ENCODE assay signal across 13 cellular contexts in the genomic region with DNA sequence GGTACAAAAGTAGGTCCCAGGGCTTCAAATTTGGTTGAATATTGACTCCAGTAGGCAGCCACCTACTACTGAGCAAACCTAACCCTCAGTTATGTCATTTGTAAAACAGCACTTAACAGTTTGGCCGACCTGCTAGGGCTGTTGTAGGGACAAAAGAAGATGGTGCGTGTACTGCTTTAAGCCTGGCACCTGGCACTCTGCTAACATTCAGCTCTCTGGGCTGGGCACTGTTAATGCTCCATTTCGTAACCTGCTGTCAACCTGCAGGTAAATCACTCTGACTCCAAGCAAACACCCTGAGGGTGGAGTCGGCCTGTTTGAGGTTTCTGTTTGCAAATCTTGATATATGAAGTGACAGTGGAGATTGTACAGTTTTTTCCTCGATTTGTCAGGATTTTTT. TPM values are rescaled to one million over a fixed set of nuclear protein-coding genes. Genes with fewer than 3 reads are reported as not detected.
DNase-seq lines count a peak whose midpoint lies in the region; ATAC-seq and TF ChIP-seq lines count a peak whose summit lies in the region.
"Had no signal": no experiment of that assay in that cellular context is flagged by ENCODE, and none has a peak within 500 bp of the region (broad histone marks: within the 10 kb centered on the region; RNA-seq: fewer than 3 reads in every experiment).

No MANE protein-coding gene starts in this region.

- peak overlapping the region; percentile 67 for H3K27ac Mint-ChIP-seq in activated CD4-positive, alpha-beta T cell treated with anti-CD3 and anti-CD28 coated beads for 36 hours

- H3K27me3 Mint-ChIP-seq in activated CD4-positive, alpha-beta T cell treated with anti-CD3 and anti-CD28 coated beads for 36 hours, result no peaks in the 10 kb centered on the region

- TF ChIP-seq CTCF in right lobe of liver (IDR thresholded peaks at IDR 0.05) (no peak), transverse colon (IDR thresholded peaks at IDR 0.05) (no peak)

- peaks cover 57% of the 10 kb centered on the region for H3K36me3 Mint-ChIP-seq in activated CD4-positive, alpha-beta T cell treated with anti-CD3 and anti-CD28 coated beads for 36 hours (ENCODE audit: low read depth)

- H3K4me1 ChIP-seq in right lobe of liver, result peaks cover 0 to 76% (median 35%) of the 10 kb centered on the region in 4 donors
- H3K4me1 ChIP-seq in transverse colon, result peaks cover 15 to 57% (median 43%) of the 10 kb centered on the region in 4 donors

- no peak overlapping the region for H3K4me3 Mint-ChIP-seq in activated CD4-positive, alpha-beta T cell treated with anti-CD3 and anti-CD28 coated beads for 36 hours

- POLR2A ChIA-PET in activated CD4-positive, alpha-beta T cell treated with anti-CD3 and anti-CD28 coated beads for 36 hours (lab: Charles Lee), result no interaction called here

- peaks cover 59% of the 10 kb centered on the region for H3K4me1 Mint-ChIP-seq in activated CD4-positive, alpha-beta T cell treated with anti-CD3 and anti-CD28 coated beads for 36 hours

- WGBS in right lobe of liver (ENCODE audit: insufficient coverage, low coverage, low lambda C conversion rate, missing lambda C conversion rate), result 15% methylated on average over 5 of the region's 5 CpGs
- WGBS in transverse colon (ENCODE audit: low coverage in 1 of 2), 2 donors, result 35 to 45% methylated on average over 2 to 5 of the region's 5 CpGs

- H3K9me3 ChIP-seq in right lobe of liver (no peaks in the 10 kb centered on the region), transverse colon (no peaks in the 10 kb centered on the region)
- H3K9me3 ChIP-seq: heart left ventricle, testis had no signal

- no peaks in the 10 kb centered on the region for H3K9me3 Mint-ChIP-seq in activated CD4-positive, alpha-beta T cell treated with anti-CD3 and anti-CD28 coated beads for 36 hours (ENCODE audit: low read depth)

- H3K36me3 ChIP-seq in right lobe of liver, result peaks cover 0 to 50% (median 22%) of the 10 kb centered on the region in 4 donors
- peaks cover 0 to 36% (median 17%) of the 10 kb centered on the region in 4 donors for H3K36me3 ChIP-seq in transverse colon

- H3K4me3 ChIP-seq in right lobe of liver, result peak overlapping the region in 2 of 3 donors; percentile 39 to 53
- peak overlapping the region in 1 of 4 donors; percentile 16 for H3K4me3 ChIP-seq in transverse colon
- H3K4me3 ChIP-seq: heart left ventricle, testis had no signal

- no peak for TF ChIP-seq EP300 in transverse colon (IDR thresholded peaks at IDR 0.05; ENCODE audit: low read depth)

- no peak for ATAC-seq in activated CD4-positive, alpha-beta T cell treated with anti-CD3 and anti-CD28 coated beads for 36 hours
- peak; percentile 78 to 90 (median 88) for ATAC-seq in right lobe of liver
- no peak for ATAC-seq in HG03354 (IDR thresholded peaks at IDR 0.05; ENCODE audit: poor library complexity, severe bottlenecking, unreplicated experiment)
- ATAC-seq: heart left ventricle had no signal

- DNase-seq in activated CD4-positive, alpha-beta T cell treated with anti-CD3 and anti-CD28 coated beads for 36 hours, result no peak
- DNase-seq in activated CD4-positive, alpha-beta T cell treated with anti-CD3 and anti-CD28 coated beads for 4 hours, result no peak
- peak; percentile 51 to 90 (median 80) for DNase-seq in right lobe of liver
- DNase-seq in transverse colon, result peak; percentile 77
- no peak for DNase-seq in Kasumi-1 (lab: John Stamatoyannopoulos, UW)
- DNase-seq in LoVo (ENCODE audit: low spot score), result no peak
- DNase-seq: ACHN; activated effector memory CD4-positive, alpha-beta T cell treated with anti-CD3 and anti-CD28 coated beads, Interleukin-2, amount 50 U/mL, for 16 hours; heart left ventricle; NCI-H510A; testis had no signal

- TF ChIP-seq POLR2A in right lobe of liver (IDR thresholded peaks at IDR 0.05) (no peak), transverse colon (IDR thresholded peaks at IDR 0.05) (no peak)

- H3K27ac ChIP-seq in angular gyrus (ENCODE audit: low read depth, low read length), result peak overlapping the region; percentile 4
- peak overlapping the region in 2 of 3 donors; percentile 72 to 83 for H3K27ac ChIP-seq in right lobe of liver
- peak overlapping the region; percentile 61 to 68 (median 64) for H3K27ac ChIP-seq in transverse colon
- H3K27ac ChIP-seq: heart left ventricle, testis had no signal

- in situ Hi-C loops in transverse colon (cut with MboI; ENCODE audit: low pct_ligation_motif_present in 1 of 4, low pct_unique_long_range_greater_than_20kb in 1 of 4, low sequenced_read_pairs in 3 of 4), result no loop called here

- H3K27me3 ChIP-seq in right lobe of liver (no peaks in the 10 kb centered on the region), transverse colon (no peaks in the 10 kb centered on the region)
- H3K27me3 ChIP-seq: heart left ventricle, testis had no signal

- intact Hi-C loops in activated CD4-positive, alpha-beta T cell treated with anti-CD3 and anti-CD28 coated beads for 36 hours (cut with DNase I, micrococcal nuclease), result no loop called here
- intact Hi-C loops in right lobe of liver (cut with DNase I) (no loop called here), transverse colon (cut with DNase I; ENCODE audit: low total_unique reads) (no loop called here)

- CTCF ChIA-PET in activated CD4-positive, alpha-beta T cell treated with anti-CD3 and anti-CD28 coated beads for 36 hours (lab: Charles Lee), result interaction anchor here (1.2 to 2.6 kb wide), 3 partner anchors 29 to 95 kb away, joined by 3 to 9 read pairs (median 5); no protein-coding TSS in a partner anchor

RNA-seq across cellular contexts. Expression of a gene that starts 7.2 kb away (rescaled TPM):
- 10 to 100 TPM; 45.2 to 62.9 TPM for total RNA-seq in activated CD4-positive, alpha-beta T cell treated with anti-CD3 and anti-CD28 coated beads for 36 hours
- total RNA-seq in right lobe of liver (100 to 1,000 TPM in 2 of 6 experiments, 10 to 100 TPM in 4; 24.5 to 147 (median 80.1) TPM), transverse colon (10 to 100 TPM; 63.1 to 97.5 (median 84.5) TPM)

RNA-seq across cellular contexts. Expression of a gene that starts 27.0 kb away (rescaled TPM):
- 1 to 10 TPM; 6.4 to 7.4 TPM for total RNA-seq in activated CD4-positive, alpha-beta T cell treated with anti-CD3 and anti-CD28 coated beads for 36 hours
- 1 to 10 TPM; 4.3 to 8.1 (median 5.7) TPM for total RNA-seq in right lobe of liver
- total RNA-seq in transverse colon, result 10 to 100 TPM in 2 of 4 donors, 1 to 10 TPM in 1, under 1 TPM in 1; 0.75 to 28.7 (median 10.0) TPM

RNA-seq across cellular contexts. Expression of a gene that starts 46.8 kb away (rescaled TPM):
- total RNA-seq in activated CD4-positive, alpha-beta T cell treated with anti-CD3 and anti-CD28 coated beads for 36 hours, result not detected
- total RNA-seq in right lobe of liver, result 1,000 to 10,000 TPM in 4 of 6 experiments, 100 to 1,000 TPM in 2; 762 to 2,105 (median 1,328) TPM
- 10 to 100 TPM in 1 of 4 donors, 1 to 10 TPM in 1, not detected in 2; 3.2 to 17.1 TPM for total RNA-seq in transverse colon

RNA-seq across cellular contexts. Expression of a gene that starts 58.9 kb away (rescaled TPM):
- 10 to 100 TPM; 18.8 to 19.0 TPM for total RNA-seq in activated CD4-positive, alpha-beta T cell treated with anti-CD3 and anti-CD28 coated beads for 36 hours
- 10 to 100 TPM in 5 of 6 experiments, 1 to 10 TPM in 1; 9.7 to 18.8 (median 14.0) TPM for total RNA-seq in right lobe of liver
- total RNA-seq in transverse colon, result 10 to 100 TPM; 37.4 to 42.7 (median 41.0) TPM

Comparison
In these comparisons a context has a peak if more than half of its experiments do, and no peak if none do; other contexts are left out.
1. ATAC-seq: peak in right lobe of liver (4 of 4); none in activated CD4-positive, alpha-beta T cell treated with anti-CD3 and anti-CD28 coated beads for 36 hours (single experiment) and HG03354 (single experiment).
2. DNase-seq: peak in right lobe of liver (3 of 3) and transverse colon (single experiment); none in activated CD4-positive, alpha-beta T cell treated with anti-CD3 and anti-CD28 coated beads for 36 hours (single experiment), activated CD4-positive, alpha-beta T cell treated with anti-CD3 and anti-CD28 coated beads for 4 hours (0 of 2), Kasumi-1 (0 of 2) and LoVo (single experiment).
3. H3K27ac ChIP-seq: peak in every context shown above with its lines; median percentile 78 in right lobe of liver; 64 in transverse colon; 4 in angular gyrus.
4. RNA of a gene that starts 46.8 kb away (total RNA-seq): 762 to 2,105 TPM in right lobe of liver; 3.2 to 17.1 TPM in transverse colon and not detected in activated CD4-positive, alpha-beta T cell treated with anti-CD3 and anti-CD28 coated beads for 36 hours; every median in the first group is over 10 times any median in the second.